8 cellular contexts compared by ENCODE assay signal in the genomic region with DNA sequence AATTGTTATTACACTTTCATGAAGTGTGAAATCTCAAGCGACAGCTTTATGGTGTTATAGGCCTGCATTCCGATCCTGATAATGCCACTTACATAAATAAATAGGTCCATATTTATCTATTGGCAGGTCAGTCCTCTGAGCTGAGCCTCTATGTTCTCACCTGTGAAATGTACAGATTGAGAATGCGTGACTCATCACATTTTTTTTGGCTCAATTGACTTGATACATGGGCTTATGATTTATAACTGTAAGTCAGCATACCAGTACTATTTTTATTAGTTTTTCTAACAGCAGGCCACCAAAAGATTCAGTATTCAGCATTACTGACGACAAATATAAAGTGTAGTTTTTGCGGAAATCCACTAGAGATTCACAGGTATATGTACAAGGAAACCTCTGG.
"Had no signal": no experiment of that assay in that cellular context is flagged by ENCODE, and none has a peak within 500 bp of the region (broad histone marks: within the 10 kb centered on the region; RNA-seq: fewer than 3 reads in every experiment).

No MANE protein-coding gene starts in this region.

- DNase-seq: H9, HCEC 1CT, HFFc6, KBM-7 had no signal

- ATAC-seq: GM23338 had no signal

- FAIRE-seq: H1, H54 had no signal

- H3K4me3 ChIP-seq: GM23338 had no signal

- H3K4me2 ChIP-seq: GM23338 had no signal

- H3K27ac ChIP-seq: HL-60 had no signal
